ENCODE assay signal across 1 cellular context in genomic region chr3:106399208-106399607, GRCh38.
TF ChIP-seq lines count a peak whose summit lies in the region.

No MANE protein-coding gene starts in this region.

TF ChIP-seq in H1, 55 proteins besides CTCF, POLR2A, EP300 and RAD21 (continued from another document):
- TF ChIP-seq BACH1 (IDR thresholded peaks at IDR 0.05; ENCODE audit: low read length) (no peak), TBP (IDR thresholded peaks at IDR 0.05; ENCODE audit: low read depth, low read length) (no peak), CHD2 (IDR thresholded peaks at IDR 0.05; ENCODE audit: low read length) (no peak), SUZ12 (IDR thresholded peaks at IDR 0.05; ENCODE audit: low read length) (no peak), RBBP5 (IDR thresholded peaks at IDR 0.05; ENCODE audit: borderline replicate concordance, low read depth, low read length) (no peak), USF2 (IDR thresholded peaks at IDR 0.05; ENCODE audit: low read length) (no peak), HDAC2 (IDR thresholded peaks at IDR 0.05; ENCODE audit: borderline replicate concordance in 1 of 2, low read depth in 2 of 2, low read length in 2 of 2) (no peak), SIX5 (IDR thresholded peaks at IDR 0.05; ENCODE audit: low read depth, low read length) (no peak), TAF7 (optimal IDR thresholded peaks at IDR 0.05; ENCODE audit: borderline replicate concordance, low read depth, low read length) (no peak), KDM4A (IDR thresholded peaks at IDR 0.05; ENCODE audit: low read depth, low read length, severe bottlenecking) (no peak), JUN (IDR thresholded peaks at IDR 0.05; ENCODE audit: low read depth, low read length) (no peak), CTBP2 (IDR thresholded peaks at IDR 0.05; ENCODE audit: borderline replicate concordance, insufficient read depth, insufficient read length, low read length) (no peak), JUND (IDR thresholded peaks at IDR 0.05; ENCODE audit: low read length) (no peak), RNF2 (IDR thresholded peaks at IDR 0.05; ENCODE audit: borderline replicate concordance, low read depth, low read length, missing control alignments, poor library complexity, severe bottlenecking) (no peak), MAFK (IDR thresholded peaks at IDR 0.05; ENCODE audit: low read depth, low read length) (no peak), EGR1 (IDR thresholded peaks at IDR 0.05; ENCODE audit: borderline replicate concordance, low read depth, low read length) (no peak), CEBPB (IDR thresholded peaks at IDR 0.05; ENCODE audit: low read depth, low read length) (no peak)
